In the genomic region with DNA sequence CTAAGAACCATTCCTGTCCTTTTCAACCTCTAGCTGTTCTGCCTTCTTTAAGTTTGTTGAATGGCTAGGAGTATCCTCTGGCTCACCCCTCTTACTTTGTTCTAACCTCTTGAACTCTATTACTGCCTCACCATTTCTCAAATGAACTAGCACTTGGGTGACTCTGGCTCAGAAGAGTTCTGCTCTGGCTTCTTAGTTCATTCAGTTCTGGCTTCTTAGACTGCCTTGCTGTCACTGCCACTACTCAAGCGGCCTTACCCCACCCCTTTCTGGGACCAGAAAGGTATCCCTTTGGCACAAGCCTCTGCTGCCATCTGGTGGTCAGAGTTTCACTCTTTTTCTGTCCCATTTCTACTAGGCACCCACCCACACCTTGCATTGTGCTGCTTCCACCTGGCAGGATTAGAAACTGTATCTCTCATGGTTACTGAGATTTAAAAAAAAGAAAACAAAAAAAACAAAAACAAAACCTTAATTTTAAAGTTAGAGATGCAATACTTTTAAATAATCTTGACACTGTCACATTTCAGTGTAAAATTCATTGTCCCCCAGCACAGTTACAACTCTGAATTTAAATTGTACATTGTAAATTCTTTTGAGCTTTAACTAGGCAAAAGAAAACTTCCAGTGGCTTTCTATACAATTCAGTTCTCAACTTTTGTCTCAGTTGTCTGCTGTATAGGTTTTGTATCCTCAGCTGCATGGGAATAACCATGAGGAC, we compare ENCODE assay signal across 8 cellular contexts. TPM values are rescaled to one million over a fixed set of nuclear protein-coding genes. Genes with fewer than 3 reads are reported as not detected.
DNase-seq lines count a peak whose midpoint lies in the region; TF ChIP-seq lines count a peak whose summit lies in the region.

No MANE protein-coding gene starts in this region.

- H2AFZ ChIP-seq in GM23248, result no peak overlapping the region

- H3K9me2 ChIP-seq in GM23248 (ENCODE audit: insufficient read depth), result no peaks in the 10 kb centered on the region

- H3K4me1 ChIP-seq in GM23248 (ENCODE audit: insufficient read depth) (no peaks in the 10 kb centered on the region), Peyer's patch (no peaks in the 10 kb centered on the region)

- H3K36me3 Mint-ChIP-seq in neural crest cell (ENCODE audit: low read depth), result peaks cover 24% of the 10 kb centered on the region

- H3K4me3 ChIP-seq in GM23248 (no peak overlapping the region), Peyer's patch (no peak overlapping the region), fibroblast of mammary gland (ENCODE audit: control insufficient read depth, low read depth, low read length) (no peak overlapping the region)

- H3K36me3 ChIP-seq in GM23248 (ENCODE audit: low read depth), result no peaks in the 10 kb centered on the region
- peaks cover 0 to 10% (median 0%) of the 10 kb centered on the region in 3 donors for H3K36me3 ChIP-seq in Peyer's patch

- peaks cover 7% of the 10 kb centered on the region for H3K9me3 Mint-ChIP-seq in neural crest cell

- no peak overlapping the region for H3K27ac Mint-ChIP-seq in neural crest cell (ENCODE audit: unreplicated experiment)

- no peak for TF ChIP-seq POLR2A in Peyer's patch (IDR thresholded peaks at IDR 0.05)

- H3K27me3 Mint-ChIP-seq in neural crest cell (ENCODE audit: low read depth), result no peaks in the 10 kb centered on the region

- H3K27me3 ChIP-seq in GM23248 (replicated peaks; ENCODE audit: insufficient read depth) (no peaks in the 10 kb centered on the region), Peyer's patch (no peaks in the 10 kb centered on the region)

- 0 to 13% methylated on average over 1 of the region's 1 CpG for WGBS in GM23248 (ENCODE audit: low coverage in 1 of 2, low lambda C conversion rate in 2 of 2, missing lambda C conversion rate in 2 of 2), 2 experiments

- no peaks in the 10 kb centered on the region for H4K20me1 ChIP-seq in GM23248 (ENCODE audit: insufficient read depth)

- H3K9me3 ChIP-seq in GM23248 (ENCODE audit: low read depth), result no peaks in the 10 kb centered on the region
- no peaks in the 10 kb centered on the region for H3K9me3 ChIP-seq in Peyer's patch

- no peaks in the 10 kb centered on the region for H3K79me2 ChIP-seq in GM23248 (ENCODE audit: insufficient read depth)

- H3K4me2 ChIP-seq in GM23248 (ENCODE audit: unreplicated experiment), result no peak overlapping the region

- TF ChIP-seq CTCF in Peyer's patch (IDR thresholded peaks at IDR 0.05) (peak; percentile 33 to 69 (median 66)), fibroblast of mammary gland (conservative IDR thresholded peaks at IDR 0.05; ENCODE audit: control insufficient read depth, insufficient read depth, low read depth, low read length) (peak; percentile 83), neural crest cell (conservative IDR thresholded peaks at IDR 0.05) (peak; percentile 87)

- H3K27ac ChIP-seq in GM23248 (no peak overlapping the region), Peyer's patch (no peak overlapping the region), substantia nigra (ENCODE audit: low read depth, low read length, poor library complexity, severe bottlenecking) (peak overlapping the region; percentile 2)

- H3K9ac ChIP-seq in GM23248, result no peak overlapping the region

- peaks cover 29% of the 10 kb centered on the region for H3K4me1 Mint-ChIP-seq in neural crest cell

- DNase-seq in ELF-1 (ENCODE audit: low read depth, low spot score) (peak; percentile 90), GM23248 (peak; percentile 83), Kasumi-1 (lab: John Stamatoyannopoulos, UW) (peak; percentile 88 to 91), Peyer's patch (peak; percentile 52 to 90 (median 67)), fibroblast of mammary gland (ENCODE audit: low read depth) (peak; percentile 84), neural crest cell (ENCODE audit: low read depth, low spot score) (peak; percentile 97), substantia nigra (lab: John Stamatoyannopoulos, UW) (peak in 46 of 49 donors; percentile 8 to 85 (median 64))
- peak; percentile 68 to 71 for DNase-seq in activated T-cell treated with anti-CD3 and anti-CD28 coated beads, Interleukin-2, amount 50 U/mL, for 48 hours

- H3F3A ChIP-seq in GM23248 (ENCODE audit: insufficient read depth), result no peaks in the 10 kb centered on the region

- peak overlapping the region; percentile 1 for H3K4me3 Mint-ChIP-seq in neural crest cell

- in situ Hi-C loops in GM23248 (cut with MboI), result loop anchor here (5.0 to 25.0 kb wide), 2 partner anchors 458 to 698 kb away; no protein-coding TSS in a partner anchor

RNA-seq across cellular contexts. Expression of a gene that starts 6.9 kb away (rescaled TPM):
- total RNA-seq in GM23248 (2014; rRNA removed; shearing (Covaris generic)), result 0.11 and 0.13 TPM in 2 replicates
- polyA plus RNA-seq in GM23248 (2016; fragmentation: Nextera tagmentation; extraction: Ambion mirVana), result 0.09 and 0.23 TPM in 2 replicates
- 10 to 100 TPM; 16.6 to 19.4 (median 17.6) TPM for total RNA-seq in Peyer's patch
- total RNA-seq in neural crest cell, result 0.64 and 0.82 TPM in 2 replicates
